Comparison of ENCODE assay signal across 21 cellular contexts in the genomic region with DNA sequence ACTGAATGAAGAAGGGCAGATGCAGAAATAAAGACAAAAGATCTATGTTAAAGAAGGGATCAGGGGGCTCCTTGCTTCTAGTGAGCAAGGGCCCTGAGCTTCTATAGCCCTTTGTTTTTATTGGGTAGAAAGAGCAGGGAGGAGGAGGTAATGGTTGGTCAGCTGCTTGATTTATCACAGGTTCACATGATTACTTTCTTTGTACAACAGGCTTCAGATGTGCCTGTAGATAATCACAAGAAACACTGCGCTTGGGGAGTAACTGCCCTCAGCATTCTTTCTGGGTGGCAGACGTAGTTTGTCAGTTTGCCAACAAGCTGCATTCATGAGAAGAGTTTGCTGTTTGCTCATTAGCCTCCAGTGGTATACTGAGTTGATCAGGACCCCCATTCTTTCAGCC. TPM values are rescaled to one million over a fixed set of nuclear protein-coding genes. Genes with fewer than 3 reads are reported as not detected.
A peak's percentile ranks its signal among the peaks of the same experiment; 100 is the strongest.
DNase-seq lines count a peak whose midpoint lies in the region; ATAC-seq, FAIRE-seq and TF ChIP-seq lines count a peak whose summit lies in the region.
"Had no signal": no experiment of that assay in that cellular context is flagged by ENCODE, and none has a peak within 500 bp of the region (broad histone marks: within the 10 kb centered on the region; RNA-seq: fewer than 3 reads in every experiment).

No MANE protein-coding gene starts in this region.

- no peak for DNase-seq in activated CD8-positive, alpha-beta T cell treated with anti-CD3 and anti-CD28 coated beads for 36 hours
- DNase-seq in activated CD8-positive, alpha-beta T cell treated with anti-CD3 and anti-CD28 coated beads, Interleukin-2, amount 10 ng/mL, durations not matched to agents 7 days and 5 days = no peak
- DNase-seq in activated naive CD8-positive, alpha-beta T cell treated with anti-CD3 and anti-CD28 coated beads, Interleukin-2, amount 50 U/mL, for 24 hours = no peak
- peak; percentile 80 for DNase-seq in left kidney (ENCODE audit: low read depth, low spot score)
- peak; percentile 57 for DNase-seq in ureter (ENCODE audit: low spot score)
- DNase-seq in T-helper 9 cell = no peak
- DNase-seq in D721Med (ENCODE audit: insufficient read length, low spot score) = no peak
- DNase-seq in activated CD4-positive, alpha-beta T cell treated with anti-CD3 and anti-CD28 coated beads, Interleukin-2, amount 10 ng/mL, durations not matched to agents 7 days and 5 days = no peak
- DNase-seq: 8988T; CD4-positive, alpha-beta memory T cell; DMS79 treated with DMSO at 0.1 percent for 48 hours; GOT3; NCI-H1048; NCI-H1436 treated with DMSO at 0.1 percent for 48 hours; NCI-H2029 treated with DMSO at 0.1 percent for 48 hours; NCI-H510A; NCI-H82 had no signal

- no peak overlapping the region for H3K4me3 Mint-ChIP-seq in activated CD8-positive, alpha-beta T cell treated with anti-CD3 and anti-CD28 coated beads for 36 hours
- no peak overlapping the region for H3K4me3 Mint-ChIP-seq in activated CD8-positive, alpha-beta T cell treated with anti-CD3 and anti-CD28 coated beads, Interleukin-2, amount 10 ng/mL, durations not matched to agents 7 days and 5 days
- no peak overlapping the region for H3K4me3 Mint-ChIP-seq in activated naive CD8-positive, alpha-beta T cell treated with anti-CD3 and anti-CD28 coated beads, Interleukin-2, amount 50 U/mL, for 24 hours
- no peak overlapping the region for H3K4me3 Mint-ChIP-seq in activated CD4-positive, alpha-beta T cell treated with anti-CD3 and anti-CD28 coated beads, Interleukin-2, amount 10 ng/mL, durations not matched to agents 7 days and 5 days
- H3K4me3 Mint-ChIP-seq: CD4-positive, alpha-beta memory T cell had no signal

- CTCF ChIA-PET in activated CD8-positive, alpha-beta T cell treated with anti-CD3 and anti-CD28 coated beads for 36 hours (lab: Charles Lee) = interaction anchor here (0.6 to 1.4 kb wide), 2 partner anchors 46 to 635 kb away, joined by 3 to 5 read pairs; no protein-coding TSS in a partner anchor
- CTCF ChIA-PET in activated CD8-positive, alpha-beta T cell treated with anti-CD3 and anti-CD28 coated beads, Interleukin-2, amount 10 ng/mL, durations not matched to agents 7 days and 5 days (lab: Charles Lee) = no interaction called here
- CTCF ChIA-PET in activated CD4-positive, alpha-beta T cell treated with anti-CD3 and anti-CD28 coated beads, Interleukin-2, amount 10 ng/mL, durations not matched to agents 7 days and 5 days (lab: Charles Lee) = no interaction called here

- POLR2A ChIA-PET in activated CD8-positive, alpha-beta T cell treated with anti-CD3 and anti-CD28 coated beads for 36 hours (lab: Charles Lee) = interaction anchor here (0.8 kb wide), 1 partner anchor 144 kb away, joined by 3 read pairs; no protein-coding TSS in a partner anchor
- POLR2A ChIA-PET in activated CD8-positive, alpha-beta T cell treated with anti-CD3 and anti-CD28 coated beads, Interleukin-2, amount 10 ng/mL, durations not matched to agents 7 days and 5 days (lab: Charles Lee) = no interaction called here
- POLR2A ChIA-PET in activated CD4-positive, alpha-beta T cell treated with anti-CD3 and anti-CD28 coated beads, Interleukin-2, amount 10 ng/mL, durations not matched to agents 7 days and 5 days (lab: Charles Lee) = no interaction called here

- peaks cover 2% of the 10 kb centered on the region for H3K36me3 Mint-ChIP-seq in activated CD8-positive, alpha-beta T cell treated with anti-CD3 and anti-CD28 coated beads for 36 hours (ENCODE audit: low read depth)
- H3K36me3 Mint-ChIP-seq in activated CD8-positive, alpha-beta T cell treated with anti-CD3 and anti-CD28 coated beads, Interleukin-2, amount 10 ng/mL, durations not matched to agents 7 days and 5 days (ENCODE audit: low read depth) = peaks cover 2% of the 10 kb centered on the region
- H3K36me3 Mint-ChIP-seq in activated naive CD8-positive, alpha-beta T cell treated with anti-CD3 and anti-CD28 coated beads, Interleukin-2, amount 50 U/mL, for 24 hours (ENCODE audit: low read depth) = no peaks in the 10 kb centered on the region
- peaks cover 13% of the 10 kb centered on the region for H3K36me3 Mint-ChIP-seq in activated CD4-positive, alpha-beta T cell treated with anti-CD3 and anti-CD28 coated beads, Interleukin-2, amount 10 ng/mL, durations not matched to agents 7 days and 5 days (ENCODE audit: low read depth)

- no peak for TF ChIP-seq CTCF in activated CD8-positive, alpha-beta T cell treated with anti-CD3 and anti-CD28 coated beads for 36 hours (IDR thresholded peaks at IDR 0.05)
- no peak for TF ChIP-seq CTCF in D721Med (IDR thresholded peaks at IDR 0.05; ENCODE audit: insufficient read depth, missing control alignments)

- no peak for FAIRE-seq in D721Med (lab: Jason Lieb, UNC)
- FAIRE-seq: G401.6 had no signal

- no peak for ATAC-seq in activated CD8-positive, alpha-beta T cell treated with anti-CD3 and anti-CD28 coated beads for 36 hours
- no peak for ATAC-seq in activated CD8-positive, alpha-beta T cell treated with anti-CD3 and anti-CD28 coated beads, Interleukin-2, amount 10 ng/mL, durations not matched to agents 7 days and 5 days
- no peak for ATAC-seq in activated naive CD8-positive, alpha-beta T cell treated with anti-CD3 and anti-CD28 coated beads, Interleukin-2, amount 50 U/mL, for 24 hours
- ATAC-seq: Panc1, Right ventricle myocardium inferior had no signal

- intact Hi-C loops in activated CD8-positive, alpha-beta T cell treated with anti-CD3 and anti-CD28 coated beads for 36 hours (cut with micrococcal nuclease) = no loop called here

- no peaks in the 10 kb centered on the region for H3K27me3 Mint-ChIP-seq in activated CD8-positive, alpha-beta T cell treated with anti-CD3 and anti-CD28 coated beads for 36 hours
- no peaks in the 10 kb centered on the region for H3K27me3 Mint-ChIP-seq in activated CD8-positive, alpha-beta T cell treated with anti-CD3 and anti-CD28 coated beads, Interleukin-2, amount 10 ng/mL, durations not matched to agents 7 days and 5 days (ENCODE audit: low read depth)
- H3K27me3 Mint-ChIP-seq in activated naive CD8-positive, alpha-beta T cell treated with anti-CD3 and anti-CD28 coated beads, Interleukin-2, amount 50 U/mL, for 24 hours = no peaks in the 10 kb centered on the region
- no peaks in the 10 kb centered on the region for H3K27me3 Mint-ChIP-seq in activated CD4-positive, alpha-beta T cell treated with anti-CD3 and anti-CD28 coated beads, Interleukin-2, amount 10 ng/mL, durations not matched to agents 7 days and 5 days

- peak overlapping the region; percentile 2 for H3K27ac Mint-ChIP-seq in activated CD8-positive, alpha-beta T cell treated with anti-CD3 and anti-CD28 coated beads for 36 hours
- H3K27ac Mint-ChIP-seq in activated CD8-positive, alpha-beta T cell treated with anti-CD3 and anti-CD28 coated beads, Interleukin-2, amount 10 ng/mL, durations not matched to agents 7 days and 5 days = no peak overlapping the region
- peak overlapping the region; percentile 5 for H3K27ac Mint-ChIP-seq in activated naive CD8-positive, alpha-beta T cell treated with anti-CD3 and anti-CD28 coated beads, Interleukin-2, amount 50 U/mL, for 24 hours
- H3K27ac Mint-ChIP-seq in activated CD4-positive, alpha-beta T cell treated with anti-CD3 and anti-CD28 coated beads, Interleukin-2, amount 10 ng/mL, durations not matched to agents 7 days and 5 days = no peak overlapping the region
- H3K27ac Mint-ChIP-seq: CD4-positive, alpha-beta memory T cell had no signal

- peaks cover 16% of the 10 kb centered on the region for H3K4me1 Mint-ChIP-seq in activated CD8-positive, alpha-beta T cell treated with anti-CD3 and anti-CD28 coated beads for 36 hours (ENCODE audit: low read depth)
- peaks cover 12% of the 10 kb centered on the region for H3K4me1 Mint-ChIP-seq in activated CD8-positive, alpha-beta T cell treated with anti-CD3 and anti-CD28 coated beads, Interleukin-2, amount 10 ng/mL, durations not matched to agents 7 days and 5 days (ENCODE audit: low read depth)
- H3K4me1 Mint-ChIP-seq in activated naive CD8-positive, alpha-beta T cell treated with anti-CD3 and anti-CD28 coated beads, Interleukin-2, amount 50 U/mL, for 24 hours = peaks cover 19% of the 10 kb centered on the region
- peaks cover 10% of the 10 kb centered on the region for H3K4me1 Mint-ChIP-seq in activated CD4-positive, alpha-beta T cell treated with anti-CD3 and anti-CD28 coated beads, Interleukin-2, amount 10 ng/mL, durations not matched to agents 7 days and 5 days

- H3K9me3 Mint-ChIP-seq in activated CD8-positive, alpha-beta T cell treated with anti-CD3 and anti-CD28 coated beads for 36 hours = peaks cover 2% of the 10 kb centered on the region
- H3K9me3 Mint-ChIP-seq in activated CD8-positive, alpha-beta T cell treated with anti-CD3 and anti-CD28 coated beads, Interleukin-2, amount 10 ng/mL, durations not matched to agents 7 days and 5 days (ENCODE audit: insufficient read depth) = peaks cover 12% of the 10 kb centered on the region
- peaks cover 12% of the 10 kb centered on the region for H3K9me3 Mint-ChIP-seq in activated naive CD8-positive, alpha-beta T cell treated with anti-CD3 and anti-CD28 coated beads, Interleukin-2, amount 50 U/mL, for 24 hours
- H3K9me3 Mint-ChIP-seq in activated CD4-positive, alpha-beta T cell treated with anti-CD3 and anti-CD28 coated beads, Interleukin-2, amount 10 ng/mL, durations not matched to agents 7 days and 5 days = peaks cover 30% of the 10 kb centered on the region

RNA-seq across cellular contexts. Expression of a gene that starts 4.8 kb away (rescaled TPM):
- 1 to 10 TPM; 8.7 to 9.6 TPM for total RNA-seq in activated CD8-positive, alpha-beta T cell treated with anti-CD3 and anti-CD28 coated beads for 36 hours
- total RNA-seq in activated CD8-positive, alpha-beta T cell treated with anti-CD3 and anti-CD28 coated beads, Interleukin-2, amount 10 ng/mL, durations not matched to agents 7 days and 5 days = 10 to 100 TPM in 1 of 2 experiments, 1 to 10 TPM in 1; 9.7 to 10.2 TPM
- 25.3 TPM for total RNA-seq in ureter
- total RNA-seq in activated CD4-positive, alpha-beta T cell treated with anti-CD3 and anti-CD28 coated beads, Interleukin-2, amount 10 ng/mL, durations not matched to agents 7 days and 5 days = 1 to 10 TPM; 8.3 to 9.7 TPM
- total RNA-seq: MCF 10A had no signal

RNA-seq across cellular contexts. Expression of a gene that starts 29.7 kb away (rescaled TPM):
- total RNA-seq in activated CD8-positive, alpha-beta T cell treated with anti-CD3 and anti-CD28 coated beads for 36 hours = 1 to 10 TPM; 7.7 to 8.8 TPM
- 10 to 100 TPM; 15.2 to 17.7 TPM for total RNA-seq in activated CD8-positive, alpha-beta T cell treated with anti-CD3 and anti-CD28 coated beads, Interleukin-2, amount 10 ng/mL, durations not matched to agents 7 days and 5 days
- 74.7 TPM for total RNA-seq in ureter
- total RNA-seq in activated CD4-positive, alpha-beta T cell treated with anti-CD3 and anti-CD28 coated beads, Interleukin-2, amount 10 ng/mL, durations not matched to agents 7 days and 5 days = 10 to 100 TPM; 13.6 to 16.3 TPM

RNA-seq across cellular contexts. Expression of a gene that starts 43.8 kb away (rescaled TPM):
- total RNA-seq in activated CD8-positive, alpha-beta T cell treated with anti-CD3 and anti-CD28 coated beads for 36 hours = 1 to 10 TPM; 1.8 to 3.1 TPM
- 1 to 10 TPM; 3.4 to 4.0 TPM for total RNA-seq in activated CD8-positive, alpha-beta T cell treated with anti-CD3 and anti-CD28 coated beads, Interleukin-2, amount 10 ng/mL, durations not matched to agents 7 days and 5 days
- total RNA-seq in ureter = 17.9 TPM
- 1 to 10 TPM; 4.2 to 4.5 TPM for total RNA-seq in activated CD4-positive, alpha-beta T cell treated with anti-CD3 and anti-CD28 coated beads, Interleukin-2, amount 10 ng/mL, durations not matched to agents 7 days and 5 days
- total RNA-seq: MCF 10A had no signal

RNA-seq across cellular contexts. Expression of a gene that starts 45.4 kb away (rescaled TPM):
- total RNA-seq in activated CD8-positive, alpha-beta T cell treated with anti-CD3 and anti-CD28 coated beads for 36 hours = 1 to 10 TPM in 1 of 2 experiments, under 1 TPM in 1; 0.76 to 1.4 TPM
- total RNA-seq in activated CD8-positive, alpha-beta T cell treated with anti-CD3 and anti-CD28 coated beads, Interleukin-2, amount 10 ng/mL, durations not matched to agents 7 days and 5 days = 1 to 10 TPM; 1.8 to 2.1 TPM
- 2.3 TPM for total RNA-seq in ureter
- 1 to 10 TPM; 1.1 to 1.4 TPM for total RNA-seq in activated CD4-positive, alpha-beta T cell treated with anti-CD3 and anti-CD28 coated beads, Interleukin-2, amount 10 ng/mL, durations not matched to agents 7 days and 5 days
- total RNA-seq: MCF 10A had no signal

Comparison
In these comparisons a context has a peak if more than half of its experiments do, and no peak if none do; other contexts are left out.
1. H3K27ac Mint-ChIP-seq: peak in activated CD8-positive, alpha-beta T cell treated with anti-CD3 and anti-CD28 coated beads for 36 hours (single experiment) and activated naive CD8-positive, alpha-beta T cell treated with anti-CD3 and anti-CD28 coated beads, Interleukin-2, amount 50 U/mL, for 24 hours (single experiment); none in activated CD8-positive, alpha-beta T cell treated with anti-CD3 and anti-CD28 coated beads, Interleukin-2, amount 10 ng/mL, durations not matched to agents 7 days and 5 days (single experiment) and activated CD4-positive, alpha-beta T cell treated with anti-CD3 and anti-CD28 coated beads, Interleukin-2, amount 10 ng/mL, durations not matched to agents 7 days and 5 days (single experiment).
2. DNase-seq: peak in left kidney (single experiment) and ureter (single experiment); none in activated CD8-positive, alpha-beta T cell treated with anti-CD3 and anti-CD28 coated beads for 36 hours (single experiment), activated CD8-positive, alpha-beta T cell treated with anti-CD3 and anti-CD28 coated beads, Interleukin-2, amount 10 ng/mL, durations not matched to agents 7 days and 5 days (single experiment), activated naive CD8-positive, alpha-beta T cell treated with anti-CD3 and anti-CD28 coated beads, Interleukin-2, amount 50 U/mL, for 24 hours (single experiment), T-helper 9 cell (single experiment), D721Med (single experiment) and activated CD4-positive, alpha-beta T cell treated with anti-CD3 and anti-CD28 coated beads, Interleukin-2, amount 10 ng/mL, durations not matched to agents 7 days and 5 days (single experiment).